ENCODE assay signal across 16 cellular contexts in the genomic region with DNA sequence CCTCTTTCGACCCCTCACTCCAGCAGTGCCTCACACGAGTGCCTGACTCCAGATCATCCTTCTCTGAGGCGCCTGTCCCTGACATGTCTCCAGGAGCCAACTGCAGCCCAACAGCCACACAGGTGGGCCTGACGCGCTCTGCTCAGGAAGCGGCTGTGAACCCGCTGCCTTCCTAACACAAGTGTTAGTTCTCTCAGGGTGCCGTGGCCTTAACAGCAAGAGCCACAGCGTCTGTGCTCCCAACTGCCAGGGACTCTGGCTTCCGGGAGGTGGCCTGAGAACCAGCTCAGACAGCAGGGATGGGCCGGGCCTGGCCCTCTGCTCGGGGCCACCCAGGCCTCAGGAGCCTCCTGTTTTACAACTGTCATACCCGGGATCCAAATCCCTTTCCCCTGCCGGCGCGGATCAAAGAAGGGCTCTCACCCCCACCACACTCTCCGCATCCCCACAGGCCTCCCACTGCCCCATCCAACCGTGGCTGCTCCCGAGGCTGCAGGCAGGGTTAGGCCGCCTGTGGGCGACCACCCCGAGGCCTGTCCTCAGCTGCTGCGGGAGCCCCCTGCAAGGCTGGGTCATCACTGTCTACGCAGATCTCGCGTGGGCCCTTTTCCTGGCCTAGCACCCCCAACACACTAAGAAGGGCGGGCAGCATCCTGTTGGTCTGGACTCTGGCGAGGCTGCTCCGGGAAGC.
"Had no signal": no experiment of that assay in that cellular context is flagged by ENCODE, and none has a peak within 500 bp of the region (broad histone marks: within the 10 kb centered on the region; RNA-seq: fewer than 3 reads in every experiment).

No MANE protein-coding gene starts in this region.

- FAIRE-seq: pancreas had no signal

- H3K36me3 ChIP-seq: cardiac muscle cell, esophagus squamous epithelium, pancreas, tibial nerve had no signal

- H3K27ac ChIP-seq: cardiac muscle cell, esophagus squamous epithelium, foreskin keratinocyte, pancreas, skin epidermis, tibial nerve had no signal

- H3K27ac Mint-ChIP-seq: activated CD4-positive, alpha-beta memory T cell treated with anti-CD3 and anti-CD28 coated beads, Interleukin-2, amount 10 ng/mL, durations not matched to agents 7 days and 5 days; activated naive CD4-positive, alpha-beta T cell treated with anti-CD3 and anti-CD28 coated beads, Interleukin-2, amount 10 ng/mL, durations not matched to agents 7 days and 5 days; activated T-helper 17 cell treated with anti-CD3 and anti-CD28 coated beads, Interleukin-2, amount 50 U/mL, for 72 hours; T-helper 2 cell treated with Interferon-gamma antibody and Interleukin-4, amounts not matched to agents 5 μg/mL and 100 μg/mL, for 36 hours had no signal

- ATAC-seq: activated CD4-positive, CD25-positive, alpha-beta regulatory T cell treated with anti-CD3 and anti-CD28 coated beads, Interleukin-2, amount 50 U/mL, for 24 hours; activated T-helper 17 cell treated with anti-CD3 and anti-CD28 coated beads, Interleukin-2, amount 50 U/mL, for 72 hours; foreskin keratinocyte; left colon; pancreas had no signal

- DNase-seq: activated naive CD4-positive, alpha-beta T cell treated with anti-CD3 and anti-CD28 coated beads, Interleukin-2, amount 10 ng/mL, durations not matched to agents 7 days and 5 days; esophagus squamous epithelium; foreskin keratinocyte; left colon; mammary epithelial cell; pancreas; retina; stimulated activated CD4-positive, alpha-beta T cell treated with anti-CD3 and anti-CD28 coated beads, Interleukin-4, amount 100 ng/mL, for 4 hours; SW 1271 had no signal

- H3K4me1 Mint-ChIP-seq: activated T-helper 17 cell treated with anti-CD3 and anti-CD28 coated beads, Interleukin-2, amount 50 U/mL, for 72 hours had no signal

- H3K4me3 Mint-ChIP-seq: activated CD4-positive, alpha-beta memory T cell treated with anti-CD3 and anti-CD28 coated beads, Interleukin-2, amount 10 ng/mL, durations not matched to agents 7 days and 5 days; activated naive CD4-positive, alpha-beta T cell treated with anti-CD3 and anti-CD28 coated beads, Interleukin-2, amount 10 ng/mL, durations not matched to agents 7 days and 5 days; activated T-helper 17 cell treated with anti-CD3 and anti-CD28 coated beads, Interleukin-2, amount 50 U/mL, for 72 hours; T-helper 2 cell treated with Interferon-gamma antibody and Interleukin-4, amounts not matched to agents 5 μg/mL and 100 μg/mL, for 36 hours had no signal

- H3K27me3 ChIP-seq: cardiac muscle cell, esophagus squamous epithelium, foreskin keratinocyte, pancreas, tibial nerve had no signal

- H3K9me3 ChIP-seq: esophagus squamous epithelium, pancreas, tibial nerve had no signal

- H3K4me3 ChIP-seq: cardiac muscle cell, esophagus squamous epithelium, pancreas, skin epidermis, tibial nerve had no signal

- H3K36me3 Mint-ChIP-seq: activated naive CD4-positive, alpha-beta T cell treated with anti-CD3 and anti-CD28 coated beads, Interleukin-2, amount 10 ng/mL, durations not matched to agents 7 days and 5 days had no signal

- H3K9me3 Mint-ChIP-seq: activated CD4-positive, alpha-beta memory T cell treated with anti-CD3 and anti-CD28 coated beads, Interleukin-2, amount 10 ng/mL, durations not matched to agents 7 days and 5 days; activated naive CD4-positive, alpha-beta T cell treated with anti-CD3 and anti-CD28 coated beads, Interleukin-2, amount 10 ng/mL, durations not matched to agents 7 days and 5 days; activated T-helper 17 cell treated with anti-CD3 and anti-CD28 coated beads, Interleukin-2, amount 50 U/mL, for 72 hours; T-helper 2 cell treated with Interferon-gamma antibody and Interleukin-4, amounts not matched to agents 5 μg/mL and 100 μg/mL, for 36 hours had no signal

- H3K4me1 ChIP-seq: foreskin keratinocyte, pancreas had no signal

- H3K27me3 Mint-ChIP-seq: activated T-helper 17 cell treated with anti-CD3 and anti-CD28 coated beads, Interleukin-2, amount 50 U/mL, for 72 hours had no signal
